In the genomic region with DNA sequence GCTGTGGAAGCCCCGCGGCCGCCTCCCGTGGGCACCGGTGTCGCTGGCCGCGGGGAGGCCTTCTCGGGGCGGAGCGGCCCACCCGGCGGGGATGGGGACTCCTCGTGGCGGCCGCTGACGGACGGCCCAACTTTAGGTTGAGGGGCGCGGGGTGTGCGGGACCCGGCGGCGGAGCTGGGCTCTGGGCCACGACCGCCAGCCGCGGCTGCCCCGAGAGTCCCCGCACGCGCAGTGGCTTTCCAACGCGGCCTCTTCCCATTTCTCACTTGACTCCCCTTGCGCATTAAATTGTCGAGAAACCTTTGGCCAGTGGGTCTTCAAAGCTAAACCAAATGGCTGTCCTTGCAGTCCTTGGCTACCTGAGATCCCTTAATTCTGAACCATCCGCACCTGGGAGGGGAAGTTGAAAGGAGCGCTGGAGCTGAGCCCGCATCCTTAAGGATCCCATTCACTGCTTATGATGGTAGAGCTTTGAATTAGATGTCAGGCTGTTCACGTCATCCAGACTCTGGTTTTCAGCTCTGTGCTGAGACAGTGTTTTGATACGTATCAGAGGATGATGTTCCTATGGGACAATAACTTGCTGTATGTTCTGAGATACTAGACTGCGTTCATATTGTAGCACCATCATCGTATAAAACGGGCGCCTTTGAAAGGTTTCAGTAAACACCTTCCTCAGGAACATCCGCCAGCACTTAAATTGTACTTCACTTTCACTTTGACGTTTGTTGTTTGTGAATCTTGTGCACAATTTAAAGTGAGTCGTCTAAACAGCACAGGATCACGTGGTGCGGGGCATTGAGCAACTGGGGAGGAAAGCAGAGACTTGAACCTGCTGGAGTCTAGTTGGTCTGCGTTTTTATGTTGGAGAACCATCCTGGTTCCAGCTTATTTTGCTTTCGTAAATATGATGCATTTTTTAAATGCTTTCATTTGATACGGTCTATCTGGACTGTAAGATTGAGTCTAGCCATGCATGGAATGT, we compare ENCODE assay signal across 8 cellular contexts. TPM values are rescaled to one million over a fixed set of nuclear protein-coding genes. Genes with fewer than 3 reads are reported as not detected.
A peak's percentile ranks its signal among the peaks of the same experiment; 100 is the strongest.
DNase-seq lines count a peak whose midpoint lies in the region; ATAC-seq and TF ChIP-seq lines count a peak whose summit lies in the region.

No MANE protein-coding gene starts in this region.

- H3K9me3 ChIP-seq in sigmoid colon, result no peaks in the 10 kb centered on the region

- no peak for TF ChIP-seq POLR2A in sigmoid colon (IDR thresholded peaks at IDR 0.05)

- peak; percentile 42 for ATAC-seq in GM19043 (IDR thresholded peaks at IDR 0.05; ENCODE audit: low read depth, unreplicated experiment)
- ATAC-seq in HG03565 (IDR thresholded peaks at IDR 0.05; ENCODE audit: unreplicated experiment), result peak; percentile 39

- H3K9me3 Mint-ChIP-seq in T-helper 2 cell treated with Interferon-gamma antibody and Interleukin-4, amounts not matched to agents 5 μg/mL and 100 μg/mL, for 36 hours, result no peaks in the 10 kb centered on the region

- peak overlapping the region; percentile 91 for H3K4me3 Mint-ChIP-seq in T-helper 2 cell treated with Interferon-gamma antibody and Interleukin-4, amounts not matched to agents 5 μg/mL and 100 μg/mL, for 36 hours

- peaks cover 0 to 36% (median 27%) of the 10 kb centered on the region in 4 donors for H3K4me1 ChIP-seq in sigmoid colon

- peaks cover 16% of the 10 kb centered on the region for H3K36me3 Mint-ChIP-seq in T-helper 2 cell treated with Interferon-gamma antibody and Interleukin-4, amounts not matched to agents 5 μg/mL and 100 μg/mL, for 36 hours (ENCODE audit: low read depth)

- peak overlapping the region; percentile 97 for H3K27ac Mint-ChIP-seq in T-helper 2 cell treated with Interferon-gamma antibody and Interleukin-4, amounts not matched to agents 5 μg/mL and 100 μg/mL, for 36 hours

- TF ChIP-seq EP300 in sigmoid colon (IDR thresholded peaks at IDR 0.05), result no peak

- TF ChIP-seq CTCF in AG10803 (conservative IDR thresholded peaks at IDR 0.05; ENCODE audit: low read length), result no peak
- no peak for TF ChIP-seq CTCF in astrocyte of the spinal cord (IDR thresholded peaks at IDR 0.05; ENCODE audit: low read depth, low read length)
- no peak for TF ChIP-seq CTCF in sigmoid colon (IDR thresholded peaks at IDR 0.05)

- H3K4me1 Mint-ChIP-seq in T-helper 2 cell treated with Interferon-gamma antibody and Interleukin-4, amounts not matched to agents 5 μg/mL and 100 μg/mL, for 36 hours (ENCODE audit: low read depth), result peaks cover 55% of the 10 kb centered on the region

- intact Hi-C loops in sigmoid colon (cut with DNase I), result loop anchor here (2.0 to 10.0 kb wide), 3 partner anchors 53 to 161 kb away; partner anchors contain the start of gene TOGARAM2

- in situ Hi-C loops in astrocyte of the spinal cord (cut with HindIII; ENCODE audit: low sequenced_read_pairs), result no loop called here

- peak; percentile 91 for DNase-seq in AG10803 (ENCODE audit: low read depth)
- DNase-seq in T-helper 2 cell treated with Interferon-gamma antibody and Interleukin-4, amounts not matched to agents 5 μg/mL and 100 μg/mL, for 36 hours (ENCODE audit: low spot score), result peak; percentile 70
- DNase-seq in astrocyte of the spinal cord (ENCODE audit: low read depth, low spot score), result peak; percentile 74
- peak; percentile 89 for DNase-seq in sigmoid colon
- DNase-seq in SW480 (ENCODE audit: low spot score), result no peak

- H3K36me3 ChIP-seq in sigmoid colon, result no peaks in the 10 kb centered on the region

- H3K4me3 ChIP-seq in AG10803 (ENCODE audit: low read length) (peak overlapping the region; percentile 83), astrocyte of the spinal cord (ENCODE audit: low read depth, low read length) (peak overlapping the region; percentile 64), iPS-11a (ENCODE audit: low read depth, low read length) (peak overlapping the region; percentile 29), sigmoid colon (peak overlapping the region; percentile 62 to 84 (median 78))

- peaks cover 10% of the 10 kb centered on the region for H3K27me3 Mint-ChIP-seq in T-helper 2 cell treated with Interferon-gamma antibody and Interleukin-4, amounts not matched to agents 5 μg/mL and 100 μg/mL, for 36 hours (ENCODE audit: low read depth)

- 4 to 16% methylated on average over 53 of the region's 53 CpGs for WGBS in sigmoid colon, 2 donors

- H3K27ac ChIP-seq in sigmoid colon, result peak overlapping the region; percentile 84 to 94 (median 91)

- no peaks in the 10 kb centered on the region for H3K27me3 ChIP-seq in sigmoid colon

RNA-seq across cellular contexts. Expression of gene CLIP4, which starts 0.9 kb away (rescaled TPM):
- total RNA-seq in sigmoid colon, result 10 to 100 TPM; 68.5 to 94.6 (median 80.7) TPM
- 1 to 10 TPM; 1.8 to 8.4 (median 5.0) TPM for polyA plus RNA-seq in sigmoid colon

RNA-seq across cellular contexts. Expression of gene PCARE, which starts 41.8 kb away (rescaled TPM):
- total RNA-seq in sigmoid colon, result under 1 TPM in 2 of 4 donors, not detected in 2; under 0.01 to 0.14 TPM
- not detected for polyA plus RNA-seq in sigmoid colon

Comparison
In these comparisons a context has a peak if more than half of its experiments do, and no peak if none do; other contexts are left out.
1. H3K4me3 ChIP-seq: peak in every context shown above with its lines; median percentile 83 in AG10803; 78 in sigmoid colon; 64 in astrocyte of the spinal cord; 29 in iPS-11a.